16 cellular contexts compared by ENCODE assay signal in the genomic region with DNA sequence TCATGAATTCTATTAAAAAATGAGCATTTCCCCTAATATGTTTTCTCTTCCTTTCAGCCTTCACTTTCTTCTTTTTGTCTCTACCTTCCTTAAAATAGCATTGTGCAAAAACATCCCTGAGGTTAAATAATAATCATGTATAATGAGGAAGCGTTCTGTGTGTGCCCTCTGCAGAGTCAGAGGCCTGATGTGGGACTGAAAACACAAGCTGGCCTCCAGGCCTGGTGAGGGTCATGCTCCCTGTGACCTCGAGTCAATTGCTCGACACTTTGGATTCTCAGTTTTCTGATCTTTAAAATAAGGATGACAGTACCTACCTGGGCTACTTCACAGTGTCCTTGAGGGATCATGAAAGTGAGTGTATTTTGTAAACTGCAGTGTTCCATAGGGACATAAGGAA. TPM values are rescaled to one million over a fixed set of nuclear protein-coding genes. Genes with fewer than 3 reads are reported as not detected.
A peak's percentile ranks its signal among the peaks of the same experiment; 100 is the strongest.
DNase-seq lines count a peak whose midpoint lies in the region; ATAC-seq, FAIRE-seq and TF ChIP-seq lines count a peak whose summit lies in the region.
"Had no signal": no experiment of that assay in that cellular context is flagged by ENCODE, and none has a peak within 500 bp of the region (broad histone marks: within the 10 kb centered on the region; RNA-seq: fewer than 3 reads in every experiment).

No MANE protein-coding gene starts in this region.

- no peak overlapping the region for H3K4me3 Mint-ChIP-seq in CD14-positive monocyte
- H3K4me3 Mint-ChIP-seq: CD8-positive, alpha-beta T cell had no signal

- H2AFZ ChIP-seq in SK-N-SH (ENCODE audit: low read depth) (peak overlapping the region; percentile 78; the same call in 1 of the 2 replicates), neuronal stem cell (ENCODE audit: low read length) (peak overlapping the region; percentile 70)

- H3K4me1 ChIP-seq in SK-N-SH (ENCODE audit: control insufficient read depth in 1 of 2, insufficient read depth in 2 of 2, low read depth in 1 of 2, low read length in 1 of 2) (peaks cover 0 to 9% of the 10 kb centered on the region in 2 experiments; a peak in 1 of 4 replicates), mesendoderm (ENCODE audit: control insufficient read depth, low read depth, low read length) (no peaks in the 10 kb centered on the region), neuronal stem cell (ENCODE audit: control insufficient read depth in 2 of 2, insufficient read depth in 1 of 2, low read depth in 1 of 2, low read length in 2 of 2) (peaks cover 2 to 12% of the 10 kb centered on the region in 2 donors), sigmoid colon (no peaks in the 10 kb centered on the region)

- H2BK15ac ChIP-seq in mesendoderm (replicated peaks; ENCODE audit: low read depth) (no peak overlapping the region), neuronal stem cell (ENCODE audit: low read length) (no peak overlapping the region)

- H3K4ac ChIP-seq in mesendoderm (ENCODE audit: low read depth, low read length) (peak overlapping the region; percentile 25), neuronal stem cell (ENCODE audit: low read length) (no peak overlapping the region)

- intact Hi-C loops in CD14-positive monocyte (cut with micrococcal nuclease): no loop called here
- intact Hi-C loops in sigmoid colon (cut with DNase I): no loop called here

- H4K8ac ChIP-seq in mesendoderm (ENCODE audit: low read depth, low read length): no peak overlapping the region
- no peak overlapping the region for H4K8ac ChIP-seq in neuronal stem cell (ENCODE audit: low read depth, low read length)

- TF ChIP-seq RAD21 in SK-N-SH (IDR thresholded peaks at IDR 0.05; ENCODE audit: low read length): no peak

- no peak overlapping the region for H3K18ac ChIP-seq in mesendoderm (ENCODE audit: low read length)
- H3K18ac ChIP-seq in neuronal stem cell (ENCODE audit: low read length): no peak overlapping the region

- peaks cover 10% of the 10 kb centered on the region for H3F3A ChIP-seq in SK-N-SH (replicated peaks; ENCODE audit: insufficient read depth)

- 87% methylated on average over 3 of the region's 3 CpGs for WGBS in SK-N-SH (ENCODE audit: low lambda C conversion rate)
- WGBS in mesendoderm (ENCODE audit: extremely low coverage, insufficient coverage, low lambda C conversion rate): no CpG with 5 or more reads among the region's 3 CpGs
- WGBS in neuronal stem cell (ENCODE audit: extremely low coverage in 2 of 2, insufficient read length in 2 of 2, insufficient replicate concordance in 1 of 2), 2 donors: no CpG with 5 or more reads among the region's 3 CpGs
- 73 to 75% methylated on average over 3 of the region's 3 CpGs for WGBS in sigmoid colon, 2 donors

- H4K5ac ChIP-seq in mesendoderm (ENCODE audit: low read length): no peak overlapping the region

- no peaks in the 10 kb centered on the region for H3K36me3 Mint-ChIP-seq in CD14-positive monocyte
- H3K36me3 Mint-ChIP-seq: CD8-positive, alpha-beta T cell had no signal

- no peak overlapping the region for H3K4me3 ChIP-seq in SK-N-SH (ENCODE audit: low read depth in 2 of 2, low read length in 1 of 2)
- no peak overlapping the region for H3K4me3 ChIP-seq in mesendoderm (ENCODE audit: low read length)
- H3K4me3 ChIP-seq in neuronal stem cell (ENCODE audit: low read length in 2 of 2): no peak overlapping the region
- H3K4me3 ChIP-seq in sigmoid colon: no peak overlapping the region

- H2BK120ac ChIP-seq in mesendoderm (ENCODE audit: low read depth, low read length) (no peak overlapping the region), neuronal stem cell (ENCODE audit: low read depth, low read length) (no peak overlapping the region)

- H3K9me2 ChIP-seq in SK-N-SH: no peaks in the 10 kb centered on the region

- peaks cover 27% of the 10 kb centered on the region for H3K4me1 Mint-ChIP-seq in CD14-positive monocyte

- no peak overlapping the region for H4K91ac ChIP-seq in neuronal stem cell (ENCODE audit: low read depth, low read length, poor library complexity)

- H3K27me3 ChIP-seq in SK-N-SH (ENCODE audit: insufficient read depth) (no peaks in the 10 kb centered on the region), mesendoderm (ENCODE audit: insufficient read depth, low read length, poor library complexity) (no peaks in the 10 kb centered on the region), neuronal stem cell (ENCODE audit: control insufficient read depth in 3 of 3, insufficient read depth in 3 of 3, low read depth in 1 of 3, low read length in 3 of 3) (no peaks in the 10 kb centered on the region), sigmoid colon (peaks cover 0 to 3% (median 0%) of the 10 kb centered on the region in 3 donors)

- H3K79me1 ChIP-seq in mesendoderm (ENCODE audit: low read length) (no peaks in the 10 kb centered on the region), neuronal stem cell (ENCODE audit: low read depth, low read length) (no peaks in the 10 kb centered on the region)

- H3K56ac ChIP-seq in mesendoderm (ENCODE audit: low read length): no peak overlapping the region

- H3K9me3 ChIP-seq in SK-N-SH: no peaks in the 10 kb centered on the region
- H3K9me3 ChIP-seq in neuronal stem cell (replicated peaks in 1 of 2; ENCODE audit: control insufficient read depth in 2 of 2, insufficient read depth in 1 of 2, low read depth in 1 of 2, low read length in 2 of 2): no peaks in the 10 kb centered on the region
- no peaks in the 10 kb centered on the region for H3K9me3 ChIP-seq in sigmoid colon

- H3K27me3 Mint-ChIP-seq in CD14-positive monocyte (ENCODE audit: low read depth in 3 of 3): peaks cover 0 to 6% (median 5%) of the 10 kb centered on the region in 3 donors

- TF ChIP-seq EP300 in SK-N-SH (IDR thresholded peaks at IDR 0.05; ENCODE audit: borderline replicate concordance in 1 of 2, low read depth in 1 of 2, low read length in 1 of 2): no peak
- TF ChIP-seq EP300 in sigmoid colon (IDR thresholded peaks at IDR 0.05): no peak

- H4K20me1 ChIP-seq in SK-N-SH (ENCODE audit: insufficient read depth): no peaks in the 10 kb centered on the region

- no peak for ATAC-seq in GM18873 (IDR thresholded peaks at IDR 0.05; ENCODE audit: low FRiP score, unreplicated experiment)
- ATAC-seq: CD8-positive, alpha-beta T cell had no signal

- H3K27ac Mint-ChIP-seq in CD14-positive monocyte: peak overlapping the region in 6 of 7 donors; percentile 48 to 83 (median 68)
- H3K27ac Mint-ChIP-seq: CD8-positive, alpha-beta T cell had no signal

- TF ChIP-seq POLR2A in GM12892 (IDR thresholded peaks at IDR 0.05; ENCODE audit: low read depth, low read length) (no peak), sigmoid colon (IDR thresholded peaks at IDR 0.05) (no peak)

- H3K9ac ChIP-seq in SK-N-SH (0 out of 2 replicates have a peak overlapping the region, but pooled peaks have one; percentile 34), mesendoderm (ENCODE audit: low read length) (no peak overlapping the region), neuronal stem cell (ENCODE audit: low read depth, low read length, poor library complexity) (no peak overlapping the region)

- H3K79me2 ChIP-seq in SK-N-SH (ENCODE audit: insufficient read depth) (no peaks in the 10 kb centered on the region), mesendoderm (ENCODE audit: control insufficient read depth, insufficient read depth, low read length) (no peaks in the 10 kb centered on the region)

- no peaks in the 10 kb centered on the region for H3K36me3 ChIP-seq in SK-N-SH (replicated peaks in 1 of 2; ENCODE audit: control insufficient read depth in 1 of 2, insufficient read depth in 2 of 2, low read length in 1 of 2)
- no peaks in the 10 kb centered on the region for H3K36me3 ChIP-seq in mesendoderm (ENCODE audit: control insufficient read depth, insufficient read depth, low read length)
- H3K36me3 ChIP-seq in neuronal stem cell (replicated peaks in 1 of 2; ENCODE audit: control insufficient read depth in 2 of 2, insufficient read depth in 2 of 2, low read length in 2 of 2): no peaks in the 10 kb centered on the region
- no peaks in the 10 kb centered on the region for H3K36me3 ChIP-seq in sigmoid colon

- H3K23ac ChIP-seq in mesendoderm (ENCODE audit: low read length) (no peak overlapping the region), neuronal stem cell (ENCODE audit: low read depth, low read length, poor library complexity) (no peak overlapping the region)

- H3K14ac ChIP-seq in neuronal stem cell (ENCODE audit: low read length): no peak overlapping the region

- CTCF ChIA-PET in SK-N-SH (lab: Yijun Ruan, JAX): interaction anchor here (0.9 kb wide), 1 partner anchor 42 kb away, joined by 3 read pairs; no protein-coding TSS in a partner anchor

- peaks cover 0 to 8% (median 4%) of the 10 kb centered on the region in 7 donors for H3K9me3 Mint-ChIP-seq in CD14-positive monocyte

- no peak for TF ChIP-seq CTCF in CD14-positive monocyte (IDR thresholded peaks at IDR 0.05)
- no peak for TF ChIP-seq CTCF in SK-N-SH (IDR thresholded peaks at IDR 0.05)
- TF ChIP-seq CTCF in sigmoid colon (IDR thresholded peaks at IDR 0.05): no peak

- H2BK12ac ChIP-seq in neuronal stem cell (ENCODE audit: low read length): no peak overlapping the region

- peak overlapping the region in 1 of 2 experiments; percentile 80; a peak in 2 of 4 replicates for H3K27ac ChIP-seq in SK-N-SH (ENCODE audit: low read depth in 2 of 2, low read length in 1 of 2)
- no peak overlapping the region for H3K27ac ChIP-seq in mesendoderm (ENCODE audit: low read depth, low read length)
- no peak overlapping the region for H3K27ac ChIP-seq in neuronal stem cell (replicated peaks; ENCODE audit: low read length)
- H3K27ac ChIP-seq in sigmoid colon: no peak overlapping the region

- DNase-seq in CD14-positive monocyte (ENCODE audit: low spot score): no peak
- DNase-seq in SK-N-SH: no peak
- no peak for DNase-seq in mesendoderm
- DNase-seq in neuronal stem cell (ENCODE audit: low spot score): no peak
- DNase-seq in AG20443 (ENCODE audit: low spot score): no peak
- no peak for DNase-seq in GM12892 (ENCODE audit: insufficient read length)
- no peak for DNase-seq in sigmoid colon
- DNase-seq: CD8-positive, alpha-beta T cell; DMS79; KBM-7; NCI-H1417 treated with DMSO at 0.1 percent for 48 hours; NCI-H510A treated with DMSO at 0.1 percent for 48 hours; SHP77 treated with DMSO at 0.1 percent for 48 hours had no signal

- no peak for FAIRE-seq in GM12892 (lab: Jason Lieb, UNC)
- FAIRE-seq: D721Med, RCC 7860 had no signal

- H2AK5ac ChIP-seq in mesendoderm (ENCODE audit: low read length) (no peak overlapping the region), neuronal stem cell (ENCODE audit: low read depth, low read length) (no peak overlapping the region)

- POLR2A ChIA-PET in SK-N-SH (lab: Yijun Ruan, JAX): no interaction called here

- H3K4me2 ChIP-seq in SK-N-SH: peak overlapping the region; percentile 30; the same call in 1 of the 2 replicates
- no peak overlapping the region for H3K4me2 ChIP-seq in mesendoderm (ENCODE audit: low read length)
- no peak overlapping the region for H3K4me2 ChIP-seq in neuronal stem cell (ENCODE audit: insufficient read depth, low read length, poor library complexity, severe bottlenecking)

- H2BK5ac ChIP-seq in mesendoderm (ENCODE audit: low read length) (no peak overlapping the region), neuronal stem cell (ENCODE audit: low read length) (no peak overlapping the region)

RNA-seq across cellular contexts. Expression of a gene that starts 39.9 kb away (rescaled TPM):
- polyA plus RNA-seq in CD14-positive monocyte (under 1 TPM; 0.37 to 0.89 TPM), SK-N-SH (2012; rRNA removed) (1.9 and 2.2 TPM in 2 replicates), sigmoid colon (1 to 10 TPM; 1.1 to 1.4 (median 1.2) TPM)
- polyA plus RNA-seq in SK-N-SH (2012; cell fraction: cytosol; rRNA removed): 1.8 and 2.1 TPM in 2 replicates
- polyA plus RNA-seq in SK-N-SH (2012; cell fraction: nucleus; rRNA removed): 2.7 and 3.0 TPM in 2 replicates
- 0.03 TPM for polyA plus RNA-seq in mesendoderm (2013, experiment 1 of 2)
- 0.03 TPM for polyA plus RNA-seq in mesendoderm (2013, experiment 2 of 2)
- polyA plus RNA-seq in neuronal stem cell (2013, experiment 1 of 2): 0.14 TPM
- 0.11 TPM for polyA plus RNA-seq in neuronal stem cell (2013, experiment 2 of 2)
- polyA plus RNA-seq in GM12892 (2012; ENCODE audit: missing spikeins): 0.04 TPM
- 10 to 100 TPM in 1 of 4 donors, 1 to 10 TPM in 3; 6.3 to 10.3 (median 8.9) TPM for total RNA-seq in sigmoid colon
